ENCODE assay signal across 10 cellular contexts in genomic region chr17:869067-869466, GRCh38.
DNase-seq lines count a peak whose midpoint lies in the region.
"Had no signal": no experiment of that assay in that cellular context is flagged by ENCODE, and none has a peak within 500 bp of the region (broad histone marks: within the 10 kb centered on the region; RNA-seq: fewer than 3 reads in every experiment).

No MANE protein-coding gene starts in this region.

- H3K4me3 ChIP-seq in esophagus (ENCODE audit: low read depth in 1 of 2, low read length in 2 of 2), result no peak overlapping the region
- H3K4me3 ChIP-seq in subcutaneous abdominal adipose tissue (ENCODE audit: low read depth in 1 of 5, low read length in 5 of 5), result no peak overlapping the region

- 26 to 45% methylated on average over 7 of the region's 7 CpGs for WGBS in esophagus, 2 donors

- peaks cover 2 to 12% of the 10 kb centered on the region in 2 donors for H3K4me1 ChIP-seq in esophagus (ENCODE audit: control insufficient read depth in 2 of 2, insufficient read depth in 2 of 2, low read length in 1 of 2)
- peaks cover 19 to 26% (median 23%) of the 10 kb centered on the region in 5 donors for H3K4me1 ChIP-seq in subcutaneous abdominal adipose tissue (ENCODE audit: control insufficient read depth in 5 of 5, insufficient read depth in 5 of 5, low read length in 5 of 5)

- peak overlapping the region in 1 of 5 donors; percentile 20 for H3K9ac ChIP-seq in subcutaneous abdominal adipose tissue (ENCODE audit: low read length in 5 of 5)

- H3K9me3 ChIP-seq in esophagus (ENCODE audit: control insufficient read depth in 2 of 2, insufficient read depth in 1 of 2, low read depth in 1 of 2, low read length in 1 of 2), result no peaks in the 10 kb centered on the region
- H3K9me3 ChIP-seq in subcutaneous abdominal adipose tissue (ENCODE audit: control insufficient read depth in 5 of 5, low read length in 5 of 5), result no peaks in the 10 kb centered on the region

- H3K27ac ChIP-seq in esophagus (ENCODE audit: low read depth in 2 of 2, low read length in 1 of 2) (peak overlapping the region; percentile 91 to 94), subcutaneous abdominal adipose tissue (ENCODE audit: low read depth, low read length) (peak overlapping the region; percentile 57)

- H3K27me3 ChIP-seq in esophagus (ENCODE audit: control insufficient read depth in 1 of 2, insufficient read depth in 2 of 2, low read length in 2 of 2), result no peaks in the 10 kb centered on the region
- H3K27me3 ChIP-seq in subcutaneous abdominal adipose tissue (ENCODE audit: control insufficient read depth in 5 of 5, insufficient read depth in 4 of 5, low read length in 5 of 5), result peaks cover 0 to 12% (median 0%) of the 10 kb centered on the region in 5 donors

- DNase-seq in HCEC 1CT (peak; percentile 79), medulla oblongata (ENCODE audit: extremely low spot score) (peak; percentile 41), HuH-7 (ENCODE audit: low spot score) (no peak), NCI-H187 treated with DMSO at 0.1 percent for 48 hours (lab: John Stamatoyannopoulos, UW) (no peak), NCI-H2171 treated with DMSO at 0.1 percent for 48 hours (lab: John Stamatoyannopoulos, UW) (no peak), NCI-H2081 treated with DMSO at 0.1 percent for 48 hours (lab: John Stamatoyannopoulos, UW) (no peak)
- DNase-seq: natural killer cell, NCI-H1105 had no signal

- H3K36me3 ChIP-seq in esophagus (ENCODE audit: control insufficient read depth in 2 of 2, insufficient read depth in 2 of 2, low read length in 1 of 2), result no peaks in the 10 kb centered on the region
- no peaks in the 10 kb centered on the region for H3K36me3 ChIP-seq in subcutaneous abdominal adipose tissue (ENCODE audit: control insufficient read depth in 5 of 5, insufficient read depth in 5 of 5, low read length in 5 of 5)

Comparison
In these comparisons a context has a peak if more than half of its experiments do, and no peak if none do; other contexts are left out.
1. DNase-seq: peak in HCEC 1CT (single experiment) and medulla oblongata (single experiment); none in HuH-7 (single experiment), NCI-H187 treated with DMSO at 0.1 percent for 48 hours (single experiment), NCI-H2171 treated with DMSO at 0.1 percent for 48 hours (single experiment) and NCI-H2081 treated with DMSO at 0.1 percent for 48 hours (single experiment).